ENCODE assay signal across 1 cellular context in the genomic region with DNA sequence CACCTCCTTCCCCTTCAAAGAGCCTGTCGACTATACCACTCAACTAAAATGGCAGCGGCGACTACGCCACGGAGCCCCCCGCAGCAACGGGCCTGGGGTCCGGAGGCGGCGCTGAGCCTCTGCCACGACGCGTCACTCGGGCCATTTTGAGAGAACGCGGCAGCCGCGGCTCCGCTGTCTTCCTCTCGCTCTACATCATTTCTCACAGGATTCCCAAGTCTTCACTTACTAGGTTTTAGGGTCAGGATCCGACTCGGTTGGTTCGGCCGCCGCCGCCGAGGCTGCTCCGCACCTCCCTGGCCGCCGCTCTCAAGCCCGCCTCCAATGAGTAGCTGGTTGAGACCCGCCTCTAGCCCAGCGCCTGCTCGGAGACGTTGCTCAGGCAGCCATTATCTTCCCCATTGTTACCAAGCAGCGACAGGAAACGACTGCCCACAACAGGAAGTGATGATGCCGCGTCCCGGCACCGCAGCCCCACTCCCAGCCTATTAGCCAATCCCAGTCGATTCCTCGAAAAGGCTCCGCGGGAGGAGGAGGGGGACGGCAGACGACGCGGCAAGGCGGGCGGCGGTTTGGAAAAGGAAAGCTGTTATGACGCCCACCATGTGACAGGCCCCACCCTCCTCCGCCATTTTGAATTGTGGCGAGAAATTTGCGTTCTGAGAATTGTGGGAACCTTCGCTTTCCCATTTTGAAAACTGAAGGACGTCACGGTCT.
TF ChIP-seq lines count a peak whose summit lies in the region.

A gene with protein sequence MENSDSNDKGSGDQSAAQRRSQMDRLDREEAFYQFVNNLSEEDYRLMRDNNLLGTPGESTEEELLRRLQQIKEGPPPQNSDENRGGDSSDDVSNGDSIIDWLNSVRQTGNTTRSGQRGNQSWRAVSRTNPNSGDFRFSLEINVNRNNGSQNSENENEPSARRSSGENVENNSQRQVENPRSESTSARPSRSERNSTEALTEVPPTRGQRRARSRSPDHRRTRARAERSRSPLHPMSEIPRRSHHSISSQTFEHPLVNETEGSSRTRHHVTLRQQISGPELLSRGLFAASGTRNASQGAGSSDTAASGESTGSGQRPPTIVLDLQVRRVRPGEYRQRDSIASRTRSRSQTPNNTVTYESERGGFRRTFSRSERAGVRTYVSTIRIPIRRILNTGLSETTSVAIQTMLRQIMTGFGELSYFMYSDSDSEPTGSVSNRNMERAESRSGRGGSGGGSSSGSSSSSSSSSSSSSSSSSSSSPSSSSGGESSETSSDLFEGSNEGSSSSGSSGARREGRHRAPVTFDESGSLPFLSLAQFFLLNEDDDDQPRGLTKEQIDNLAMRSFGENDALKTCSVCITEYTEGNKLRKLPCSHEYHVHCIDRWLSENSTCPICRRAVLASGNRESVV (minus strand): TSS at position 432 of the 717 bp plus-strand sequence. CDS start 18,647 bp downstream, outside the sequence.

TF ChIP-seq in HepG2, 621 proteins besides CTCF, POLR2A, EP300 and RAD21 (continued from another document and continues in another):
- TF ChIP-seq KLF12 (CRISPR knock-in tag; IDR thresholded peaks at IDR 0.05; ENCODE audit: borderline replicate concordance), result no peak; the same call in 1 of the 2 replicates
- TF ChIP-seq SCMH1 (CRISPR knock-in tag; IDR thresholded peaks at IDR 0.05; ENCODE audit: borderline replicate concordance), result no peak
- TF ChIP-seq MAFK (conservative IDR thresholded peaks at IDR 0.05 in 1 of 2, IDR thresholded peaks at IDR 0.05 in 1 of 2; ENCODE audit: low read length in 2 of 2), result no peak
- no peak for TF ChIP-seq ZNF556 (CRISPR knock-in tag; IDR thresholded peaks at IDR 0.05; ENCODE audit: borderline replicate concordance)
- TF ChIP-seq RELA (CRISPR knock-in tag; IDR thresholded peaks at IDR 0.05), result no peak
- TF ChIP-seq, protein P1, sequence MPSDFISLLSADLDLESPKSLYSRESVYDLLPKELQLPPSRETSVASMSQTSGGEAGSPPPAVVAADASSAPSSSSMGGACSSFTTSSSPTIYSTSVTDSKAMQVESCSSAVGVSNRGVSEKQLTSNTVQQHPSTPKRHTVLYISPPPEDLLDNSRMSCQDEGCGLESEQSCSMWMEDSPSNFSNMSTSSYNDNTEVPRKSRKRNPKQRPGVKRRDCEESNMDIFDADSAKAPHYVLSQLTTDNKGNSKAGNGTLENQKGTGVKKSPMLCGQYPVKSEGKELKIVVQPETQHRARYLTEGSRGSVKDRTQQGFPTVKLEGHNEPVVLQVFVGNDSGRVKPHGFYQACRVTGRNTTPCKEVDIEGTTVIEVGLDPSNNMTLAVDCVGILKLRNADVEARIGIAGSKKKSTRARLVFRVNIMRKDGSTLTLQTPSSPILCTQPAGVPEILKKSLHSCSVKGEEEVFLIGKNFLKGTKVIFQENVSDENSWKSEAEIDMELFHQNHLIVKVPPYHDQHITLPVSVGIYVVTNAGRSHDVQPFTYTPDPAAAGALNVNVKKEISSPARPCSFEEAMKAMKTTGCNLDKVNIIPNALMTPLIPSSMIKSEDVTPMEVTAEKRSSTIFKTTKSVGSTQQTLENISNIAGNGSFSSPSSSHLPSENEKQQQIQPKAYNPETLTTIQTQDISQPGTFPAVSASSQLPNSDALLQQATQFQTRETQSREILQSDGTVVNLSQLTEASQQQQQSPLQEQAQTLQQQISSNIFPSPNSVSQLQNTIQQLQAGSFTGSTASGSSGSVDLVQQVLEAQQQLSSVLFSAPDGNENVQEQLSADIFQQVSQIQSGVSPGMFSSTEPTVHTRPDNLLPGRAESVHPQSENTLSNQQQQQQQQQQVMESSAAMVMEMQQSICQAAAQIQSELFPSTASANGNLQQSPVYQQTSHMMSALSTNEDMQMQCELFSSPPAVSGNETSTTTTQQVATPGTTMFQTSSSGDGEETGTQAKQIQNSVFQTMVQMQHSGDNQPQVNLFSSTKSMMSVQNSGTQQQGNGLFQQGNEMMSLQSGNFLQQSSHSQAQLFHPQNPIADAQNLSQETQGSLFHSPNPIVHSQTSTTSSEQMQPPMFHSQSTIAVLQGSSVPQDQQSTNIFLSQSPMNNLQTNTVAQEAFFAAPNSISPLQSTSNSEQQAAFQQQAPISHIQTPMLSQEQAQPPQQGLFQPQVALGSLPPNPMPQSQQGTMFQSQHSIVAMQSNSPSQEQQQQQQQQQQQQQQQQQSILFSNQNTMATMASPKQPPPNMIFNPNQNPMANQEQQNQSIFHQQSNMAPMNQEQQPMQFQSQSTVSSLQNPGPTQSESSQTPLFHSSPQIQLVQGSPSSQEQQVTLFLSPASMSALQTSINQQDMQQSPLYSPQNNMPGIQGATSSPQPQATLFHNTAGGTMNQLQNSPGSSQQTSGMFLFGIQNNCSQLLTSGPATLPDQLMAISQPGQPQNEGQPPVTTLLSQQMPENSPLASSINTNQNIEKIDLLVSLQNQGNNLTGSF (CRISPR knock-in tag; IDR thresholded peaks at IDR 0.05), result no peak
- TF ChIP-seq, protein P2, sequence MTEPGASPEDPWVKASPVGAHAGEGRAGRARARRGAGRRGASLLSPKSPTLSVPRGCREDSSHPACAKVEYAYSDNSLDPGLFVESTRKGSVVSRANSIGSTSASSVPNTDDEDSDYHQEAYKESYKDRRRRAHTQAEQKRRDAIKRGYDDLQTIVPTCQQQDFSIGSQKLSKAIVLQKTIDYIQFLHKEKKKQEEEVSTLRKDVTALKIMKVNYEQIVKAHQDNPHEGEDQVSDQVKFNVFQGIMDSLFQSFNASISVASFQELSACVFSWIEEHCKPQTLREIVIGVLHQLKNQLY (CRISPR knock-in tag; IDR thresholded peaks at IDR 0.05), result no peak
- no peak for TF ChIP-seq ZNF672 (CRISPR knock-in tag; IDR thresholded peaks at IDR 0.05)
- TF ChIP-seq, protein P3, sequence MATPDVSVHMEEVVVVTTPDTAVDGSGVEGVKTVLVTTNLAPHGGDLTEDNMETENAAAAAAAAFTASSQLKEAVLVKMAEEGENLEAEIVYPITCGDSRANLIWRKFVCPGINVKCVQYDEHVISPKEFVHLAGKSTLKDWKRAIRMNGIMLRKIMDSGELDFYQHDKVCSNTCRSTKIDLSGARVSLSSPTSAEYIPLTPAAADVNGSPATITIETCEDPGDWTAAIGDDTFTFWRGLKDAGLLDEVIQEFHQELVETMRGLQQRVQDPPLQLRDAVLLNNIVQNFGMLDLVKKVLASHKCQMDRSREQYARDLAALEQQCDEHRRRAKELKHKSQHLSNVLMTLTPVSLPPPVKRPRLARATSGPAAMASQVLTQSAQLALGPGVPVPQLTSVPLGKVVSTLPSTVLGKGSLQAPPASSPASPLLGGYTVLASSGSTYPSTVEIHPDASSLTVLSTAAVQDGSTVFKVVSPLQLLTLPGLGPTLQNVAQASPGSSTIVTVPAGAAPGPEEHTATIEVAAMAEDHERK (CRISPR knock-in tag; IDR thresholded peaks at IDR 0.05; ENCODE audit: low read depth), result no peak; the same call in 1 of the 2 replicates
- TF ChIP-seq MAF1 (CRISPR knock-in tag; IDR thresholded peaks at IDR 0.05; ENCODE audit: borderline replicate concordance), result no peak
- TF ChIP-seq HES4 (CRISPR knock-in tag; IDR thresholded peaks at IDR 0.05; ENCODE audit: borderline replicate concordance), result no peak
- no peak for TF ChIP-seq SETDB1 (CRISPR knock-in tag; IDR thresholded peaks at IDR 0.05; ENCODE audit: borderline replicate concordance)
- TF ChIP-seq, protein P4, sequence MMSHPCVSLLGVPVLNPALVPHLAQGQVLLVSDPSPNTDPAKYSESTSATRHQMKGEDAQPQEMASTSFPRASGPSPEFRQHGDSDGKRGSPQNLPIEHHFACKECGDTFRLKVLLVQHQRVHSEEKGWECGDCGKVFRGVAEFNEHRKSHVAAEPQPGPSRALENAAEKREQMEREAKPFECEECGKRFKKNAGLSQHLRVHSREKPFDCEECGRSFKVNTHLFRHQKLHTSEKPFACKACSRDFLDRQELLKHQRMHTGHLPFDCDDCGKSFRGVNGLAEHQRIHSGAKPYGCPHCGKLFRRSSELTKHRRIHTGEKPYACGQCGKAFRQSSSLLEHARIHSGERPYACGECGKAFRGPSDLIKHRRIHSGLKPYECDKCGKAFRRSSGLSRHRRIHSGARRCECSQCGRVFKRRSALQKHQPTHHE (CRISPR knock-in tag; IDR thresholded peaks at IDR 0.05; ENCODE audit: borderline replicate concordance), result no peak
- 0 out of 2 replicates have a peak, but pooled peaks have one; percentile 21 for TF ChIP-seq RNF2 (conservative IDR thresholded peaks at IDR 0.05; ENCODE audit: low read depth)
- no peak for TF ChIP-seq ZNF296 (CRISPR knock-in tag; conservative IDR thresholded peaks at IDR 0.05)
- TF ChIP-seq, protein P5, sequence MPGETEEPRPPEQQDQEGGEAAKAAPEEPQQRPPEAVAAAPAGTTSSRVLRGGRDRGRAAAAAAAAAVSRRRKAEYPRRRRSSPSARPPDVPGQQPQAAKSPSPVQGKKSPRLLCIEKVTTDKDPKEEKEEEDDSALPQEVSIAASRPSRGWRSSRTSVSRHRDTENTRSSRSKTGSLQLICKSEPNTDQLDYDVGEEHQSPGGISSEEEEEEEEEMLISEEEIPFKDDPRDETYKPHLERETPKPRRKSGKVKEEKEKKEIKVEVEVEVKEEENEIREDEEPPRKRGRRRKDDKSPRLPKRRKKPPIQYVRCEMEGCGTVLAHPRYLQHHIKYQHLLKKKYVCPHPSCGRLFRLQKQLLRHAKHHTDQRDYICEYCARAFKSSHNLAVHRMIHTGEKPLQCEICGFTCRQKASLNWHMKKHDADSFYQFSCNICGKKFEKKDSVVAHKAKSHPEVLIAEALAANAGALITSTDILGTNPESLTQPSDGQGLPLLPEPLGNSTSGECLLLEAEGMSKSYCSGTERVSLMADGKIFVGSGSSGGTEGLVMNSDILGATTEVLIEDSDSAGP (CRISPR knock-in tag; IDR thresholded peaks at IDR 0.05; ENCODE audit: borderline replicate concordance), result peak; percentile 47; the same call in 1 of the 2 replicates
- TF ChIP-seq, protein P6, sequence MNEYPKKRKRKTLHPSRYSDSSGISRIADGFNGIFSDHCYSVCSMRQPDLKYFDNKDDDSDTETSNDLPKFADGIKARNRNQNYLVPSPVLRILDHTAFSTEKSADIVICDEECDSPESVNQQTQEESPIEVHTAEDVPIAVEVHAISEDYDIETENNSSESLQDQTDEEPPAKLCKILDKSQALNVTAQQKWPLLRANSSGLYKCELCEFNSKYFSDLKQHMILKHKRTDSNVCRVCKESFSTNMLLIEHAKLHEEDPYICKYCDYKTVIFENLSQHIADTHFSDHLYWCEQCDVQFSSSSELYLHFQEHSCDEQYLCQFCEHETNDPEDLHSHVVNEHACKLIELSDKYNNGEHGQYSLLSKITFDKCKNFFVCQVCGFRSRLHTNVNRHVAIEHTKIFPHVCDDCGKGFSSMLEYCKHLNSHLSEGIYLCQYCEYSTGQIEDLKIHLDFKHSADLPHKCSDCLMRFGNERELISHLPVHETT (CRISPR knock-in tag; conservative IDR thresholded peaks at IDR 0.05), result no peak
- no peak for TF ChIP-seq ZNF451 (CRISPR knock-in tag; IDR thresholded peaks at IDR 0.05)
- TF ChIP-seq TSC22D2 (CRISPR knock-in tag; IDR thresholded peaks at IDR 0.05; ENCODE audit: borderline replicate concordance), result no peak
- no peak for TF ChIP-seq ZNF564 (CRISPR knock-in tag; IDR thresholded peaks at IDR 0.05)
- TF ChIP-seq SRY (CRISPR knock-in tag; IDR thresholded peaks at IDR 0.05), result no peak
- TF ChIP-seq SNAPC2 (CRISPR knock-in tag; IDR thresholded peaks at IDR 0.05), result peak; percentile 30; the same call in 1 of the 2 replicates
- TF ChIP-seq ZNF460 (CRISPR knock-in tag; IDR thresholded peaks at IDR 0.05; ENCODE audit: borderline replicate concordance), result no peak
- no peak for TF ChIP-seq ZNF501 (CRISPR knock-in tag; IDR thresholded peaks at IDR 0.05)
- no peak for TF ChIP-seq NFKBIZ (CRISPR knock-in tag; IDR thresholded peaks at IDR 0.05)
- TF ChIP-seq NFYC (CRISPR knock-in tag; IDR thresholded peaks at IDR 0.05), result peak; percentile 77
- no peak for TF ChIP-seq ZNF782 (CRISPR knock-in tag; IDR thresholded peaks at IDR 0.05; ENCODE audit: borderline replicate concordance)
- TF ChIP-seq, protein P7, sequence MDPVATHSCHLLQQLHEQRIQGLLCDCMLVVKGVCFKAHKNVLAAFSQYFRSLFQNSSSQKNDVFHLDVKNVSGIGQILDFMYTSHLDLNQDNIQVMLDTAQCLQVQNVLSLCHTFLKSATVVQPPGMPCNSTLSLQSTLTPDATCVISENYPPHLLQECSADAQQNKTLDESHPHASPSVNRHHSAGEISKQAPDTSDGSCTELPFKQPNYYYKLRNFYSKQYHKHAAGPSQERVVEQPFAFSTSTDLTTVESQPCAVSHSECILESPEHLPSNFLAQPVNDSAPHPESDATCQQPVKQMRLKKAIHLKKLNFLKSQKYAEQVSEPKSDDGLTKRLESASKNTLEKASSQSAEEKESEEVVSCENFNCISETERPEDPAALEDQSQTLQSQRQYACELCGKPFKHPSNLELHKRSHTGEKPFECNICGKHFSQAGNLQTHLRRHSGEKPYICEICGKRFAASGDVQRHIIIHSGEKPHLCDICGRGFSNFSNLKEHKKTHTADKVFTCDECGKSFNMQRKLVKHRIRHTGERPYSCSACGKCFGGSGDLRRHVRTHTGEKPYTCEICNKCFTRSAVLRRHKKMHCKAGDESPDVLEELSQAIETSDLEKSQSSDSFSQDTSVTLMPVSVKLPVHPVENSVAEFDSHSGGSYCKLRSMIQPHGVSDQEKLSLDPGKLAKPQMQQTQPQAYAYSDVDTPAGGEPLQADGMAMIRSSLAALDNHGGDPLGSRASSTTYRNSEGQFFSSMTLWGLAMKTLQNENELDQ (CRISPR knock-in tag; IDR thresholded peaks at IDR 0.05; ENCODE audit: borderline replicate concordance), result no peak
- TF ChIP-seq, protein P8, sequence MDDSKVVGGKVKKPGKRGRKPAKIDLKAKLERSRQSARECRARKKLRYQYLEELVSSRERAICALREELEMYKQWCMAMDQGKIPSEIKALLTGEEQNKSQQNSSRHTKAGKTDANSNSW (CRISPR knock-in tag; IDR thresholded peaks at IDR 0.05; ENCODE audit: borderline replicate concordance), result no peak
- TF ChIP-seq HOXA7 (CRISPR knock-in tag; IDR thresholded peaks at IDR 0.05), result no peak
- TF ChIP-seq RFXAP (CRISPR knock-in tag; IDR thresholded peaks at IDR 0.05; ENCODE audit: borderline replicate concordance), result peak; percentile 59; the same call in 1 of the 2 replicates
- TF ChIP-seq, protein P9, sequence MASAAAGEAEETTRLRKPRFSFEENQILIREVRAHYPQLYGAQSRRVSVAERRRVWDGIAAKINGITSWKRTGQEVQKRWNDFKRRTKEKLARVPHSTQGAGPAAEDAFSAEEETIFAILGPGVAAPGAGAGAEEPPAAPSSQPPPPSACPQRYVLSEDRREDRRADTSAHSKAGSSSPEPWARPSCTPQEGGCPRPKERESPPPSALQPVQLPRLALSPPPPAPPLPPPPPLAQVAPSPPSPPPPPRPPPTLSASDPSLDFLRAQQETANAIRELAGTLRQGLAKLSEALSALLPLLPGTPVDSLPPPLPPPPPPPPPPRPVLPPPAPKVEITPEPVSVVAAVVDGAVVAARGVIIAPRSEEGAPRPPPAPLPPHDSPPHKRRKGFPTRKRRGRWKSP (CRISPR knock-in tag; IDR thresholded peaks at IDR 0.05), result no peak
